ENCODE assay signal across 8 cellular contexts in genomic region chr4:148441986-148442829, GRCh38.
DNase-seq lines count a peak whose midpoint lies in the region; ATAC-seq lines count a peak whose summit lies in the region.

Gene NR3C2 (minus strand): TSS chr4:148442414.

- H3K36me3 Mint-ChIP-seq in memory B cell = no peaks in the 10 kb centered on the region

- peaks cover 25% of the 10 kb centered on the region for H3K4me1 ChIP-seq in endocrine pancreas (ENCODE audit: control insufficient read depth, insufficient read depth, low read length)

- H3K9me3 ChIP-seq in endocrine pancreas (ENCODE audit: control insufficient read depth, low read length) = no peaks in the 10 kb centered on the region

- no peaks in the 10 kb centered on the region for H3K36me3 ChIP-seq in endocrine pancreas (ENCODE audit: control insufficient read depth, insufficient read depth, low read length)

- H3K27me3 ChIP-seq in endocrine pancreas (ENCODE audit: control insufficient read depth, insufficient read depth, low read length) = no peaks in the 10 kb centered on the region

- ATAC-seq in GM19468 (IDR thresholded peaks at IDR 0.05; ENCODE audit: extremely low read depth, unreplicated experiment) = peak; percentile 99
- ATAC-seq in memory B cell (ENCODE audit: low read depth) = peak; percentile 74

- DNase-seq in COLO668 (lab: John Stamatoyannopoulos, UW; ENCODE audit: unreplicated experiment) (peak; percentile 97), HS-27A (ENCODE audit: low read depth) (peak; percentile 95), NOMO-1 treated with DMSO at 0.1 percent for 48 hours (lab: John Stamatoyannopoulos, UW; ENCODE audit: unreplicated experiment) (peak; percentile 95), memory B cell (ENCODE audit: low spot score in 2 of 2) (peak; percentile 91 to 92)
- DNase-seq in activated CD8-positive, alpha-beta memory T cell treated with anti-CD3 and anti-CD28 coated beads, Interleukin-2, amount 50 U/mL, for 1 hour (ENCODE audit: extremely low read depth) = peak; percentile 98
- DNase-seq in stimulated activated CD8-positive, alpha-beta memory T cell treated with anti-CD3 and anti-CD28 coated beads, Interleukin-12 subunit alpha, Interleukin-12 subunit beta, amount 100 ng/mL, for 1 hour (ENCODE audit: low read depth) = peak; percentile 95

- peak within 1 kb of the TSS; percentile 98 for H3K27ac Mint-ChIP-seq in memory B cell

- H3K4me1 Mint-ChIP-seq in memory B cell = peaks cover 23% of the 10 kb centered on the region

- H3K4me3 ChIP-seq in endocrine pancreas (ENCODE audit: control insufficient read depth, insufficient read depth, low read length) = peak within 1 kb of the TSS; percentile 99

- H3K9ac ChIP-seq in endocrine pancreas (ENCODE audit: control insufficient read depth, insufficient read depth, low read length) = peak within 1 kb of the TSS; percentile 89

- H3K27me3 Mint-ChIP-seq in memory B cell = peaks cover 2% of the 10 kb centered on the region

- H3K4me3 Mint-ChIP-seq in memory B cell = peak within 1 kb of the TSS; percentile 99

- H3K9me3 Mint-ChIP-seq in memory B cell = no peaks in the 10 kb centered on the region

Comparison
In these comparisons a context has a peak if more than half of its experiments do, and no peak if none do; other contexts are left out.
1. Peak in every context shown above with its lines: DNase-seq, ATAC-seq and H3K4me3 ChIP-seq.